29 cellular contexts compared by ENCODE assay signal in genomic region chr17:14724770-14725169, GRCh38.
"Had no signal": no experiment of that assay in that cellular context is flagged by ENCODE, and none has a peak within 500 bp of the region (broad histone marks: within the 10 kb centered on the region; RNA-seq: fewer than 3 reads in every experiment).

No MANE protein-coding gene starts in this region.

- FAIRE-seq: colon, endometrium, endothelial cell of umbilical vein, frontal cortex had no signal

- H3K27ac ChIP-seq: colonic mucosa, coronary artery, dorsolateral prefrontal cortex, epithelial cell of prostate, esophagus muscularis mucosa, esophagus squamous epithelium, foreskin keratinocyte, gastrocnemius medialis, gastroesophageal sphincter, heart left ventricle, heart right ventricle had no signal

- DNase-seq: colonic mucosa; cortex of kidney; dermis blood vessel endothelial cell; dorsolateral prefrontal cortex; effector CD4-positive, alpha-beta T cell; effector CD8-positive, alpha-beta T cell; effector memory CD4-positive, alpha-beta T cell; effector memory CD8-positive, alpha-beta T cell; erythroblast; esophagus squamous epithelium; foreskin fibroblast; foreskin keratinocyte; foreskin melanocyte; gastrocnemius medialis; glutamatergic neuron; head of caudate nucleus; heart left ventricle; heart right ventricle had no signal

- H3K27me3 ChIP-seq: colonic mucosa, esophagus muscularis mucosa, esophagus squamous epithelium, foreskin keratinocyte, gastrocnemius medialis, gastroesophageal sphincter, heart right ventricle had no signal

- H3K9me3 ChIP-seq: colonic mucosa, gastrocnemius medialis, gastroesophageal sphincter had no signal

- H3K4me3 Mint-ChIP-seq: dendritic cell treated with granulocyte-macrophage colony-stimulating factor and Interleukin-4, amounts not matched to agents 40 ng/mL and 50 ng/mL, for 4 days; effector memory CD8-positive, alpha-beta T cell; endodermal cell had no signal

- H3K4me3 ChIP-seq: colonic mucosa, coronary artery, dorsolateral prefrontal cortex, esophagus muscularis mucosa, esophagus squamous epithelium, gastrocnemius medialis, gastroesophageal sphincter, heart left ventricle, heart right ventricle had no signal

- H3K9me3 Mint-ChIP-seq: dendritic cell treated with granulocyte-macrophage colony-stimulating factor and Interleukin-4, amounts not matched to agents 40 ng/mL and 50 ng/mL, for 4 days; effector memory CD8-positive, alpha-beta T cell had no signal

- H3K27ac Mint-ChIP-seq: dendritic cell treated with granulocyte-macrophage colony-stimulating factor and Interleukin-4, amounts not matched to agents 40 ng/mL and 50 ng/mL, for 4 days; effector memory CD8-positive, alpha-beta T cell; endodermal cell had no signal

- ATAC-seq: effector memory CD8-positive, alpha-beta T cell; esophagus mucosa; foreskin keratinocyte; gastrocnemius medialis; gastroesophageal sphincter; heart left ventricle; heart right ventricle had no signal

- H3K36me3 ChIP-seq: colonic mucosa, esophagus muscularis mucosa, esophagus squamous epithelium, gastrocnemius medialis, gastroesophageal sphincter, heart left ventricle, heart right ventricle had no signal

- H3K27me3 Mint-ChIP-seq: dendritic cell treated with granulocyte-macrophage colony-stimulating factor and Interleukin-4, amounts not matched to agents 40 ng/mL and 50 ng/mL, for 4 days had no signal

- H3K4me1 ChIP-seq: colonic mucosa, foreskin keratinocyte, gastrocnemius medialis had no signal
